In the genomic region with DNA sequence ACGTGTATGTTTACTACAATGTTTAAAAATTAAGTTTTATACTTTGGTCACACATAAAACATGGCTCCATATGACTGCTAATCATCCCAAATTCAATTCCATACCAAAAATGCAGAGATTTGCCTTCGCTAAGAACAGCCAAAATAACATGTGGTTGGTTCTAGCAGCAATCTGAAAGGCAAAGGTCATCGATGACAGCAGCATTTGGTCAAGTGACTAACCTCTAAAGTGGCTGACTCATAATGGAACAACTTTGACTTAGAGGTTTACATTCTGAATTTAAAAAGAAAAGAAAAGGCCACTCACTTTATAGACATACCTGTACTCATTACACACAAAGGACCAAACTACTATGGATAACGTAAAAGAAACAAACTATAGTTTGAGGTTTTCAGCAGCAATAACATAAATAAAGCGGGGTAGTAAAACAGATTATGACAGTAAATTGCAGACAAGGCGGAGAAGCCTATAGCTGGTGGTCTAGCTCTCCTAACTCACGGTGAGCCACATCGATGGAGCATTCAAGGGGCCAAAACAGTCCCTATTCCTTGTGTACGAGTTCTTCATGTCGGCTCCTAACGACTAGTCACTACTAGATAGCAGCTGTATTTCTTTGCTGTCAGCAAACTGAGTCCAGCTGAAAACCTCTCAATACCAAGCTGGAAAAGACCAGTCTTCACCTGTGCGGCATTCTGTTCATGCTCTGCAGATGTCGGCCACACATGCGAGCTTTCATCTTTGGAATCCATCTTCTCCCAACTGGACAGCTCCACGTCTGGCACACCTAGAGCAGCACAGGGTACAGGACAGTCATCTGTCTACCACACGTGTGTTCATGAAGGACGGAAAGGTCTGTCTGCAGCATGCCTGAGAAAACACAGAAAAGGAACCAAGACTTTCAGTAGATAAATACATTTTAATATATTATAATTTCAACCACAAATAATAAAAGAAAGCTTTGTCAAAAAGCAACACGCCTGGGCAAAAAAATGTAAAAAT, we compare ENCODE assay signal across 8 cellular contexts. TPM values are rescaled to one million over a fixed set of nuclear protein-coding genes. Genes with fewer than 3 reads are reported as not detected.
DNase-seq lines count a peak whose midpoint lies in the region; ATAC-seq lines count a peak whose summit lies in the region.

No MANE protein-coding gene starts in this region.

- H3K4me1 Mint-ChIP-seq in naive thymus-derived CD8-positive, alpha-beta T cell: peaks cover 0 to 12% (median 7%) of the 10 kb centered on the region in 4 donors

- H3K27ac Mint-ChIP-seq in naive thymus-derived CD8-positive, alpha-beta T cell: no peak overlapping the region

- POLR2A ChIA-PET in naive thymus-derived CD8-positive, alpha-beta T cell (lab: Charles Lee): no interaction called here

- intact Hi-C loops in posterior vena cava (cut with DNase I): no loop called here

- H3K36me3 Mint-ChIP-seq in naive thymus-derived CD8-positive, alpha-beta T cell: peaks cover 8 to 36% (median 16%) of the 10 kb centered on the region in 3 donors

- ATAC-seq in GM21390 (IDR thresholded peaks at IDR 0.05; ENCODE audit: unreplicated experiment): peak; percentile 78
- ATAC-seq in HG03558 (IDR thresholded peaks at IDR 0.05; ENCODE audit: extremely low read depth, unreplicated experiment): peak; percentile 74
- no peak for ATAC-seq in naive thymus-derived CD8-positive, alpha-beta T cell

- H3K27me3 Mint-ChIP-seq in naive thymus-derived CD8-positive, alpha-beta T cell: no peaks in the 10 kb centered on the region

- H3K9me3 Mint-ChIP-seq in naive thymus-derived CD8-positive, alpha-beta T cell: no peaks in the 10 kb centered on the region

- DNase-seq in GM04503 (ENCODE audit: low read depth) (peak; percentile 55), brain pericyte (ENCODE audit: low read depth, low spot score) (peak; percentile 16), cerebellar cortex (ENCODE audit: low spot score) (no peak), posterior vena cava (ENCODE audit: low spot score) (no peak), NCI-H446 (lab: John Stamatoyannopoulos, UW) (no peak)
- no peak for DNase-seq in naive thymus-derived CD8-positive, alpha-beta T cell

- H3K4me3 Mint-ChIP-seq in naive thymus-derived CD8-positive, alpha-beta T cell: no peak overlapping the region

RNA-seq across cellular contexts. Expression of a gene that starts 42.1 kb away (rescaled TPM):
- 10 to 100 TPM; 13.6 to 16.5 TPM for total RNA-seq in naive thymus-derived CD8-positive, alpha-beta T cell
- polyA plus RNA-seq in naive thymus-derived CD8-positive, alpha-beta T cell: 1 to 10 TPM in 2 of 3 donors, under 1 TPM in 1; 0.87 to 3.7 (median 1.9) TPM
- total RNA-seq in posterior vena cava: 10 to 100 TPM in 1 of 2 donors, 1 to 10 TPM in 1; 5.0 to 10.7 TPM

Comparison
In these comparisons a context has a peak if more than half of its experiments do, and no peak if none do; other contexts are left out.
1. DNase-seq: peak in GM04503 (single experiment) and brain pericyte (single experiment); none in naive thymus-derived CD8-positive, alpha-beta T cell (0 of 10), cerebellar cortex (single experiment), posterior vena cava (single experiment) and NCI-H446 (0 of 2).
2. ATAC-seq: peak in GM21390 (single experiment) and HG03558 (single experiment); none in naive thymus-derived CD8-positive, alpha-beta T cell (0 of 2).